9 cellular contexts compared by ENCODE assay signal in genomic region chr21:44485254-44485793, GRCh38. TPM values are rescaled to one million over a fixed set of nuclear protein-coding genes. Genes with fewer than 3 reads are reported as not detected.
DNase-seq lines count a peak whose midpoint lies in the region; ATAC-seq, FAIRE-seq and TF ChIP-seq lines count a peak whose summit lies in the region.
"Had no signal": no experiment of that assay in that cellular context is flagged by ENCODE, and none has a peak within 500 bp of the region (broad histone marks: within the 10 kb centered on the region; RNA-seq: fewer than 3 reads in every experiment).

No MANE protein-coding gene starts in this region.

- no peak for TF ChIP-seq POLR2A in HCT116 (IDR thresholded peaks at IDR 0.05; ENCODE audit: borderline replicate concordance, extremely low read depth, insufficient read depth, insufficient read length)
- TF ChIP-seq POLR2A in endothelial cell of umbilical vein (IDR thresholded peaks at IDR 0.05; ENCODE audit: low read depth, low read length), result no peak

- H3K27me3 ChIP-seq in HCT116 (ENCODE audit: insufficient read depth, low read length) (no peaks in the 10 kb centered on the region), WERI-Rb-1 (ENCODE audit: insufficient read depth, low read depth, severe bottlenecking) (no peaks in the 10 kb centered on the region), endothelial cell of umbilical vein (ENCODE audit: control insufficient read depth in 2 of 2, insufficient read depth in 2 of 2, low read length in 2 of 2) (no peaks in the 10 kb centered on the region)

- no peak overlapping the region for H3K27ac ChIP-seq in HCT116 (ENCODE audit: low read depth, low read length)
- no peak overlapping the region; the same call in 1 of the 2 replicates for H3K27ac ChIP-seq in WERI-Rb-1
- no peak overlapping the region for H3K27ac ChIP-seq in endothelial cell of umbilical vein (ENCODE audit: insufficient read depth, low read depth, low read length)

- H3K36me3 ChIP-seq in HCT116 (ENCODE audit: control insufficient read depth in 1 of 2, insufficient read depth in 2 of 2, low read length in 2 of 2), result no peaks in the 10 kb centered on the region
- H3K36me3 ChIP-seq in WERI-Rb-1, result no peaks in the 10 kb centered on the region
- H3K36me3 ChIP-seq in endothelial cell of umbilical vein (ENCODE audit: control insufficient read depth in 2 of 2, extremely low read depth in 1 of 2, insufficient read depth in 2 of 2, low read length in 2 of 2), result no peaks in the 10 kb centered on the region

- dilution Hi-C loops in endothelial cell of umbilical vein (cut with MboI; ENCODE audit: extremely low pct_ligation_motif_present, low sequenced_read_pairs), result no loop called here

- POLR2A ChIA-PET in HCT116 (lab: Charles Lee) (no interaction called here), endothelial cell of umbilical vein (lab: Charles Lee) (no interaction called here)

- no peaks in the 10 kb centered on the region for H3K9me1 ChIP-seq in endothelial cell of umbilical vein (replicated peaks; ENCODE audit: control insufficient read depth, extremely low read depth, insufficient read depth, low read length)

- no peak overlapping the region for H3K9ac ChIP-seq in HCT116 (ENCODE audit: low read length)
- H3K9ac ChIP-seq in endothelial cell of umbilical vein (replicated peaks; ENCODE audit: extremely low read depth, insufficient read depth, low read length), result no peak overlapping the region

- H3K79me2 ChIP-seq in HCT116 (ENCODE audit: insufficient read depth, low read length), result no peaks in the 10 kb centered on the region
- H3K79me2 ChIP-seq in endothelial cell of umbilical vein (ENCODE audit: control insufficient read depth, insufficient read depth, low read length), result no peaks in the 10 kb centered on the region

- RAD21 ChIA-PET in HCT116 (lab: Charles Lee; ENCODE audit: low non-redundant PET in 1 of 2, low total read pairs in 2 of 2, uncharacterized antibody in 2 of 2, unreplicated experiment in 2 of 2), result no interaction called here

- intact Hi-C loops in HCT116 (cut with micrococcal nuclease) (no loop called here), endothelial cell of umbilical vein (cut with micrococcal nuclease) (no loop called here)

- peak; percentile 63 for FAIRE-seq in endothelial cell of umbilical vein (lab: Jason Lieb, UNC)
- FAIRE-seq: endometrium had no signal

- BruUV-seq in HCT116 (replicated peaks; lab: Mats Ljungman, UMichigan) (no TSS peak), endothelial cell of umbilical vein (replicated peaks; lab: Mats Ljungman, UMichigan) (no TSS peak)

- TF ChIP-seq CTCF in HCT116 (IDR thresholded peaks at IDR 0.05 in 2 of 3, conservative IDR thresholded peaks at IDR 0.05 in 1 of 3; ENCODE audit: borderline replicate concordance in 1 of 3, insufficient read depth in 1 of 3, low read depth in 2 of 3, low read length in 2 of 3), result peak in 2 of 3 experiments; percentile 32 to 47; a peak in 3 of 6 replicates
- no peak for TF ChIP-seq CTCF in WERI-Rb-1 (IDR thresholded peaks at IDR 0.05; ENCODE audit: low read depth, low read length)
- peak; percentile 18 to 39 for TF ChIP-seq CTCF in endothelial cell of umbilical vein (IDR thresholded peaks at IDR 0.05; ENCODE audit: extremely low read depth in 1 of 2, insufficient read depth in 1 of 2, low read depth in 1 of 2, low read length in 2 of 2)
- TF ChIP-seq CTCF in retinal pigment epithelial cell (conservative IDR thresholded peaks at IDR 0.05; ENCODE audit: low read depth, low read length), result peak; percentile 35

- CTCF ChIA-PET in HCT116 (lab: Charles Lee), result no interaction called here
- CTCF ChIA-PET in endothelial cell of umbilical vein (lab: Charles Lee), result no interaction called here

- DNase-seq in HCT116 (ENCODE audit: low read depth, low spot score) (peak; percentile 46), WERI-Rb-1 (no peak), endothelial cell of umbilical vein (ENCODE audit: low read depth, low spot score) (peak; percentile 54), retinal pigment epithelial cell (ENCODE audit: low read depth) (no peak), OCI-M1 (lab: John Stamatoyannopoulos, UW) (no peak), cortex of kidney (lab: John Stamatoyannopoulos, UW) (no peak), HuH-7.5 (ENCODE audit: low spot score) (no peak), NCI-H2081 (lab: John Stamatoyannopoulos, UW) (no peak)

- H3K4me3 ChIP-seq in HCT116 (replicated peaks in 1 of 2; ENCODE audit: low read depth in 1 of 2, low read length in 2 of 2) (peak overlapping the region in 1 of 2 experiments; percentile 7; a peak in 1 of 4 replicates), WERI-Rb-1 (ENCODE audit: low read depth, low read length) (peak overlapping the region; percentile 2; the same call in 1 of the 2 replicates), endothelial cell of umbilical vein (replicated peaks in 1 of 3; ENCODE audit: insufficient read depth in 1 of 3, low read depth in 1 of 3, low read length in 3 of 3) (peak overlapping the region; percentile 29 to 41 (median 38)), retinal pigment epithelial cell (ENCODE audit: low read length) (peak overlapping the region; percentile 23)

- no peak for TF ChIP-seq RAD21 in HCT116 (IDR thresholded peaks at IDR 0.05; ENCODE audit: low read depth)

- H3K9me2 ChIP-seq in HCT116 (ENCODE audit: insufficient read depth), result no peaks in the 10 kb centered on the region

- no peak overlapping the region for H3K4me2 ChIP-seq in HCT116 (ENCODE audit: low read length)
- H3K4me2 ChIP-seq in endothelial cell of umbilical vein (ENCODE audit: insufficient read depth, low read length), result no peak overlapping the region

- H3K4me1 ChIP-seq in HCT116 (ENCODE audit: control insufficient read depth in 1 of 2, insufficient read depth in 2 of 2, low read length in 2 of 2), result peaks cover 0 to 5% of the 10 kb centered on the region in 2 experiments; a peak in 1 of 4 replicates
- H3K4me1 ChIP-seq in endothelial cell of umbilical vein (ENCODE audit: control insufficient read depth, extremely low read depth, insufficient read depth, low read length), result no peaks in the 10 kb centered on the region

- H4K20me1 ChIP-seq in HCT116 (ENCODE audit: insufficient read depth), result no peaks in the 10 kb centered on the region
- no peaks in the 10 kb centered on the region for H4K20me1 ChIP-seq in endothelial cell of umbilical vein (replicated peaks; ENCODE audit: control insufficient read depth, extremely low read depth, insufficient read depth, low read length)

- H2AFZ ChIP-seq in HCT116 (ENCODE audit: low read depth, low read length, poor library complexity, severe bottlenecking), result no peak overlapping the region
- peak overlapping the region; percentile 85 for H2AFZ ChIP-seq in endothelial cell of umbilical vein (ENCODE audit: low read depth, low read length)

- H3K9me3 ChIP-seq in HCT116 (ENCODE audit: control insufficient read depth in 1 of 2, insufficient read depth in 1 of 2, low read depth in 1 of 2, low read length in 2 of 2) (no peaks in the 10 kb centered on the region), WERI-Rb-1 (ENCODE audit: severe bottlenecking) (peaks cover 15% of the 10 kb centered on the region), endothelial cell of umbilical vein (replicated peaks; ENCODE audit: control insufficient read depth, insufficient read depth, low read length) (no peaks in the 10 kb centered on the region)

- peak; percentile 84 for ATAC-seq in HCT116

TF ChIP-seq in HCT116, 20 proteins besides CTCF, POLR2A, EP300 and RAD21 (continues in another document):
- TF ChIP-seq CBX3 (IDR thresholded peaks at IDR 0.05; ENCODE audit: low read depth) (no peak), POLR2AphosphoS5 (IDR thresholded peaks at IDR 0.05; ENCODE audit: low read depth, low read length) (no peak), ELF1 (IDR thresholded peaks at IDR 0.05; ENCODE audit: borderline replicate concordance, low read depth) (no peak)

TF ChIP-seq in endothelial cell of umbilical vein, 7 proteins besides CTCF, POLR2A, EP300 and RAD21:
- TF ChIP-seq MAX (IDR thresholded peaks at IDR 0.05; ENCODE audit: insufficient read depth, insufficient read length) (no peak), MYC (IDR thresholded peaks at IDR 0.05; ENCODE audit: low read depth, low read length) (no peak), EZH2 (IDR thresholded peaks at IDR 0.05; ENCODE audit: borderline replicate concordance, low read depth, low read length, severe bottlenecking) (no peak), GATA2 (IDR thresholded peaks at IDR 0.05; ENCODE audit: insufficient read depth, insufficient read length, low read depth, low read length) (no peak), FOS (IDR thresholded peaks at IDR 0.05; ENCODE audit: borderline replicate concordance, insufficient read depth, low read length) (no peak), JUN (IDR thresholded peaks at IDR 0.05; ENCODE audit: borderline replicate concordance, insufficient read depth, insufficient read length, low read depth) (no peak), POLR2AphosphoS5 (IDR thresholded peaks at IDR 0.05; ENCODE audit: insufficient read depth, low read depth, low read length) (no peak)

RNA-seq across cellular contexts. Expression of gene LRRC3, which starts 30.0 kb away (rescaled TPM):
- total RNA-seq in HCT116 (2021; ENCODE audit: unreplicated experiment) (7.5 TPM), endothelial cell of umbilical vein (4.2 and 4.8 TPM in 2 replicates)
- polyA plus RNA-seq in HCT116 (2012), result 5.6 and 5.9 TPM in 2 replicates
- polyA plus RNA-seq in endothelial cell of umbilical vein, result 4.9 and 5.1 TPM in 2 replicates
- polyA plus RNA-seq in endothelial cell of umbilical vein (2011; cell fraction: cytosol; rRNA removed), result 3.2 and 3.4 TPM in 2 replicates
- 2.3 and 3.0 TPM in 2 replicates for polyA plus RNA-seq in endothelial cell of umbilical vein (2011; cell fraction: nucleus; rRNA removed)
- 4.1 and 7.1 TPM in 2 replicates for polyA plus RNA-seq in endothelial cell of umbilical vein (2012)
- 3.6 and 4.3 TPM in 2 replicates for polyA minus RNA-seq in endothelial cell of umbilical vein
- 2.2 TPM for polyA minus RNA-seq in endothelial cell of umbilical vein (2011; cell fraction: cytosol; rRNA and poly(A)+ RNA removed)
- polyA minus RNA-seq in endothelial cell of umbilical vein (2011; cell fraction: nucleus; rRNA and poly(A)+ RNA removed), result 1.5 and 2.0 TPM in 2 replicates

RNA-seq across cellular contexts. Expression of gene KRTAP10-1, which starts 54.7 kb away (rescaled TPM):
- not detected for total RNA-seq in HCT116 (2021; ENCODE audit: unreplicated experiment)
- polyA plus RNA-seq in HCT116 (2012), result not detected in 2 replicates
- not detected in 2 replicates for total RNA-seq in endothelial cell of umbilical vein
- not detected in 2 replicates for polyA plus RNA-seq in endothelial cell of umbilical vein
- polyA plus RNA-seq in endothelial cell of umbilical vein (2011; cell fraction: cytosol; rRNA removed), result not detected in 2 replicates
- not detected in 2 replicates for polyA plus RNA-seq in endothelial cell of umbilical vein (2011; cell fraction: nucleus; rRNA removed)
- not detected in 2 replicates for polyA plus RNA-seq in endothelial cell of umbilical vein (2012)
- not detected in 2 replicates for polyA minus RNA-seq in endothelial cell of umbilical vein
- polyA minus RNA-seq in endothelial cell of umbilical vein (2011; cell fraction: cytosol; rRNA and poly(A)+ RNA removed), result not detected
- polyA minus RNA-seq in endothelial cell of umbilical vein (2011; cell fraction: nucleus; rRNA and poly(A)+ RNA removed), result not detected in 2 replicates

Comparison
In these comparisons a context has a peak if more than half of its experiments do, and no peak if none do; other contexts are left out.
1. DNase-seq: peak in HCT116 (single experiment) and endothelial cell of umbilical vein (single experiment); none in WERI-Rb-1 (single experiment), retinal pigment epithelial cell (single experiment), OCI-M1 (single experiment), cortex of kidney (single experiment), HuH-7.5 (single experiment) and NCI-H2081 (0 of 2).